Comparison of ENCODE assay signal across 25 cellular contexts in genomic region chr1:39168301-39169080, GRCh38. TPM values are rescaled to one million over a fixed set of nuclear protein-coding genes. Genes with fewer than 3 reads are reported as not detected.
DNase-seq lines count a peak whose midpoint lies in the region; ATAC-seq, FAIRE-seq and TF ChIP-seq lines count a peak whose summit lies in the region.
"Had no signal": no experiment of that assay in that cellular context is flagged by ENCODE, and none has a peak within 500 bp of the region (broad histone marks: within the 10 kb centered on the region; RNA-seq: fewer than 3 reads in every experiment).

No MANE protein-coding gene starts in this region.

- no peaks in the 10 kb centered on the region for H3K36me3 ChIP-seq in GM23338 (ENCODE audit: insufficient read depth)
- H3K36me3 ChIP-seq in astrocyte (ENCODE audit: insufficient read depth, low read length): peaks cover under 1% of the 10 kb centered on the region
- no peaks in the 10 kb centered on the region for H3K36me3 ChIP-seq in left lung
- no peaks in the 10 kb centered on the region for H3K36me3 ChIP-seq in testis (ENCODE audit: low read depth, missing control alignments)
- H3K36me3 ChIP-seq: heart right ventricle, thoracic aorta had no signal

- H3K4me2 ChIP-seq in GM23338: no peak overlapping the region
- H3K4me2 ChIP-seq in astrocyte (ENCODE audit: low read length): peak overlapping the region; percentile 10

- H3K9me3 Mint-ChIP-seq in GM23338 (no peaks in the 10 kb centered on the region), astrocyte (ENCODE audit: unreplicated experiment) (no peaks in the 10 kb centered on the region), progenitor cell of endocrine pancreas (ENCODE audit: low read depth) (no peaks in the 10 kb centered on the region)
- H3K9me3 Mint-ChIP-seq: activated CD4-positive, alpha-beta T cell treated with anti-CD3 and anti-CD28 coated beads, Interleukin-2, amount 10 ng/mL, durations not matched to agents 24 days and 14 days; CD4-positive, CD25-positive, alpha-beta regulatory T cell; naive B cell had no signal

- H3K27ac ChIP-seq in GM23338 (ENCODE audit: low read depth) (peak overlapping the region; percentile 47; the same call in 1 of the 2 replicates), astrocyte (ENCODE audit: low read depth, low read length) (no peak overlapping the region), left lung (peak overlapping the region; percentile 53 to 55), testis (no peak overlapping the region)
- H3K27ac ChIP-seq: heart right ventricle, SK-N-MC, thoracic aorta had no signal

- no peak overlapping the region for H3K4me3 Mint-ChIP-seq in GM23338
- H3K4me3 Mint-ChIP-seq in astrocyte (ENCODE audit: unreplicated experiment): no peak overlapping the region
- H3K4me3 Mint-ChIP-seq in progenitor cell of endocrine pancreas (ENCODE audit: low read depth): no peak overlapping the region
- H3K4me3 Mint-ChIP-seq: activated CD4-positive, alpha-beta T cell treated with anti-CD3 and anti-CD28 coated beads, Interleukin-2, amount 10 ng/mL, durations not matched to agents 24 days and 14 days; CD4-positive, CD25-positive, alpha-beta regulatory T cell; naive B cell; T-helper 17 cell had no signal

- no peaks in the 10 kb centered on the region for H3K9me2 ChIP-seq in GM23338 (ENCODE audit: insufficient read depth)

- H3K27me3 ChIP-seq in GM23338 (ENCODE audit: insufficient read depth): no peaks in the 10 kb centered on the region
- no peaks in the 10 kb centered on the region for H3K27me3 ChIP-seq in astrocyte (ENCODE audit: insufficient read depth, low read length)
- no peaks in the 10 kb centered on the region for H3K27me3 ChIP-seq in left lung
- no peaks in the 10 kb centered on the region for H3K27me3 ChIP-seq in testis
- H3K27me3 ChIP-seq: heart right ventricle had no signal

- no peaks in the 10 kb centered on the region for H3F3A ChIP-seq in GM23338 (replicated peaks; ENCODE audit: low read depth)

- no peak overlapping the region for H3K9ac ChIP-seq in astrocyte (ENCODE audit: low read length)

- H3K4me1 ChIP-seq in GM23338 (ENCODE audit: insufficient read depth) (peaks cover 62% of the 10 kb centered on the region), astrocyte (ENCODE audit: insufficient read depth, low read length) (peaks cover 19% of the 10 kb centered on the region), left lung (peaks cover 39 to 66% of the 10 kb centered on the region in 2 donors), testis (peaks cover 19% of the 10 kb centered on the region)

- no peak for TF ChIP-seq CTCF in GM23338 (conservative IDR thresholded peaks at IDR 0.05; ENCODE audit: low read depth in 2 of 2)
- TF ChIP-seq CTCF in astrocyte (IDR thresholded peaks at IDR 0.05; ENCODE audit: insufficient read depth, low read depth, low read length): no peak
- TF ChIP-seq CTCF in left lung (IDR thresholded peaks at IDR 0.05): no peak
- TF ChIP-seq CTCF in progenitor cell of endocrine pancreas (IDR thresholded peaks at IDR 0.05; ENCODE audit: unreplicated experiment): no peak
- no peak for TF ChIP-seq CTCF in testis (IDR thresholded peaks at IDR 0.05)

- H3K4me1 Mint-ChIP-seq in GM23338 (peaks cover 68% of the 10 kb centered on the region), astrocyte (ENCODE audit: low read depth, unreplicated experiment) (peaks cover 71% of the 10 kb centered on the region), progenitor cell of endocrine pancreas (ENCODE audit: low read depth) (peaks cover 49% of the 10 kb centered on the region)
- H3K4me1 Mint-ChIP-seq: CD4-positive, CD25-positive, alpha-beta regulatory T cell; naive B cell had no signal

- H3K9me3 ChIP-seq in astrocyte (ENCODE audit: insufficient read depth, low read depth, low read length): no peaks in the 10 kb centered on the region
- no peaks in the 10 kb centered on the region for H3K9me3 ChIP-seq in left lung
- no peaks in the 10 kb centered on the region for H3K9me3 ChIP-seq in testis
- H3K9me3 ChIP-seq: heart right ventricle, thoracic aorta had no signal

- intact Hi-C loops in left lung (cut with DNase I) (no loop called here), testis (cut with DNase I; ENCODE audit: low total_unique reads) (no loop called here)

- H3K27me3 Mint-ChIP-seq in GM23338 (ENCODE audit: insufficient read depth, low read depth, poor library complexity) (peaks cover 15% of the 10 kb centered on the region), astrocyte (ENCODE audit: low read depth, unreplicated experiment) (no peaks in the 10 kb centered on the region), progenitor cell of endocrine pancreas (no peaks in the 10 kb centered on the region)
- H3K27me3 Mint-ChIP-seq: CD4-positive, CD25-positive, alpha-beta regulatory T cell; naive B cell; T-helper 17 cell had no signal

- DNase-seq in GM23338 (ENCODE audit: low spot score): no peak
- DNase-seq in astrocyte (ENCODE audit: low read depth): no peak
- DNase-seq in left lung: no peak
- no peak for DNase-seq in progenitor cell of endocrine pancreas (ENCODE audit: low spot score, unreplicated experiment)
- no peak for DNase-seq in testis
- no peak for DNase-seq in NCI-H524 (lab: John Stamatoyannopoulos, UW)
- DNase-seq in stimulated activated CD4-positive, alpha-beta T cell treated with anti-CD3 and anti-CD28 coated beads, Interleukin-1b, Interleukin-23, amount 100 ng/mL, for 48 hours: no peak
- DNase-seq: activated CD4-positive, alpha-beta T cell treated with anti-CD3 and anti-CD28 coated beads, Interleukin-2, amount 10 ng/mL, durations not matched to agents 24 days and 14 days; activated naive CD4-positive, alpha-beta T cell treated with anti-CD3 and anti-CD28 coated beads, Interleukin-2, amount 50 U/mL, for 16 hours; anterior cingulate cortex; CD4-positive, CD25-positive, alpha-beta regulatory T cell; central memory CD4-positive, alpha-beta T cell; heart right ventricle; KG1; left cardiac atrium; naive B cell; NCI-H146; NCI-H2171; RPMI8226; stimulated activated CD4-positive, alpha-beta T cell treated with anti-CD3 and anti-CD28 coated beads, Interleukin-4, amount 100 ng/mL, for 24 hours; stimulated activated naive CD4-positive, alpha-beta T cell; T-helper 17 cell had no signal

- FAIRE-seq in astrocyte (lab: Jason Lieb, UNC): no peak

- peaks cover 99% of the 10 kb centered on the region for H3K79me2 ChIP-seq in GM23338 (replicated peaks; ENCODE audit: insufficient read depth)
- peaks cover 95% of the 10 kb centered on the region for H3K79me2 ChIP-seq in astrocyte (ENCODE audit: insufficient read depth, low read length)

- H4K20me1 ChIP-seq in GM23338 (replicated peaks; ENCODE audit: insufficient read depth) (peaks cover 29% of the 10 kb centered on the region), astrocyte (ENCODE audit: insufficient read depth, low read length) (peaks cover 73% of the 10 kb centered on the region)

- H3K36me3 Mint-ChIP-seq in GM23338 (ENCODE audit: low read depth): no peaks in the 10 kb centered on the region
- H3K36me3 Mint-ChIP-seq in astrocyte (ENCODE audit: low read depth, unreplicated experiment): peaks cover 3% of the 10 kb centered on the region
- no peaks in the 10 kb centered on the region for H3K36me3 Mint-ChIP-seq in progenitor cell of endocrine pancreas (ENCODE audit: insufficient read depth)
- H3K36me3 Mint-ChIP-seq: CD4-positive, CD25-positive, alpha-beta regulatory T cell; naive B cell had no signal

- H3K27ac Mint-ChIP-seq in GM23338 (0 out of 2 replicates have a peak overlapping the region, but pooled peaks have one; percentile 28), astrocyte (ENCODE audit: unreplicated experiment) (peak overlapping the region; percentile 10), progenitor cell of endocrine pancreas (peak overlapping the region; percentile 9)
- H3K27ac Mint-ChIP-seq: activated CD4-positive, alpha-beta T cell treated with anti-CD3 and anti-CD28 coated beads, Interleukin-2, amount 10 ng/mL, durations not matched to agents 24 days and 14 days; CD4-positive, CD25-positive, alpha-beta regulatory T cell; T-helper 17 cell had no signal

- no peak for TF ChIP-seq POLR2A in testis (IDR thresholded peaks at IDR 0.05)

- ATAC-seq in GM23338: no peak
- no peak for ATAC-seq in left lung
- no peak for ATAC-seq in GM21390 (IDR thresholded peaks at IDR 0.05; ENCODE audit: unreplicated experiment)
- ATAC-seq: T-helper 17 cell had no signal

- 97 to 99% methylated on average over 9 of the region's 9 CpGs for WGBS in testis, 2 donors

- H3K4me3 ChIP-seq in GM23338: no peak overlapping the region
- H3K4me3 ChIP-seq in astrocyte (ENCODE audit: insufficient read depth, low read depth, low read length): no peak overlapping the region
- no peak overlapping the region for H3K4me3 ChIP-seq in left lung
- no peak overlapping the region for H3K4me3 ChIP-seq in testis
- H3K4me3 ChIP-seq: heart right ventricle, SK-N-MC, thoracic aorta had no signal

- H2AFZ ChIP-seq in GM23338 (no peak overlapping the region), astrocyte (ENCODE audit: low read depth, low read length) (no peak overlapping the region)

RNA-seq across cellular contexts. Expression of gene MACF1, which starts 36.0 kb away (rescaled TPM):
- 317 and 399 TPM in 2 replicates for total RNA-seq in GM23338 (2014; rRNA removed; shearing (Covaris generic))
- polyA plus RNA-seq in GM23338 (2016; fragmentation: Nextera tagmentation; extraction: Ambion mirVana): 87.3 and 104 TPM in 2 replicates
- total RNA-seq in astrocyte: 592 and 694 TPM in 2 replicates
- 100 to 1,000 TPM; 358 to 385 TPM for total RNA-seq in left lung
- total RNA-seq in progenitor cell of endocrine pancreas: 241 and 285 TPM in 2 replicates
- 100 to 1,000 TPM; 422 to 494 TPM for total RNA-seq in testis
- 136 TPM for polyA plus RNA-seq in testis (ENCODE audit: insufficient read depth, low read depth, low replicate concordance)

Comparison
In these comparisons a context has a peak if more than half of its experiments do, and no peak if none do; other contexts are left out.
1. H3K27ac ChIP-seq: peak in GM23338 (single experiment) and left lung (2 of 2); none in astrocyte (single experiment) and testis (0 of 2).
2. Peak in every context shown above with its lines, with median percentiles within 50 percentile points of each other: H3K27ac Mint-ChIP-seq.